8 cellular contexts compared by ENCODE assay signal in genomic region chr5:98796197-98796972, GRCh38. TPM values are rescaled to one million over a fixed set of nuclear protein-coding genes. Genes with fewer than 3 reads are reported as not detected.
DNase-seq lines count a peak whose midpoint lies in the region; ATAC-seq and TF ChIP-seq lines count a peak whose summit lies in the region.

No MANE protein-coding gene starts in this region.

- H3K4me1 Mint-ChIP-seq in activated naive CD8-positive, alpha-beta T cell treated with anti-CD3 and anti-CD28 coated beads, Interleukin-2, amount 10 ng/mL, durations not matched to agents 7 days and 5 days = no peaks in the 10 kb centered on the region

- in situ Hi-C loops in Caki2 (cut with HindIII; ENCODE audit: low pct_unique_long_range_greater_than_20kb, low sequenced_read_pairs) = no loop called here

- TF ChIP-seq CTCF in PC-3 (conservative IDR thresholded peaks at IDR 0.05; ENCODE audit: low read depth, low read length) (peak; percentile 93), right atrium auricular region (IDR thresholded peaks at IDR 0.05) (peak; percentile 69 to 82), smooth muscle cell (IDR thresholded peaks at IDR 0.05; ENCODE audit: borderline replicate concordance, insufficient read depth, poor library complexity, severe bottlenecking) (peak; percentile 80)

- peaks cover 2% of the 10 kb centered on the region for H3K36me3 Mint-ChIP-seq in activated naive CD8-positive, alpha-beta T cell treated with anti-CD3 and anti-CD28 coated beads, Interleukin-2, amount 10 ng/mL, durations not matched to agents 7 days and 5 days

- H3K4me3 Mint-ChIP-seq in activated naive CD8-positive, alpha-beta T cell treated with anti-CD3 and anti-CD28 coated beads, Interleukin-2, amount 10 ng/mL, durations not matched to agents 7 days and 5 days = no peak overlapping the region

- ATAC-seq in GM18909 (IDR thresholded peaks at IDR 0.05; ENCODE audit: poor library complexity, unreplicated experiment) = peak; percentile 89
- ATAC-seq in HG03159 (IDR thresholded peaks at IDR 0.05; ENCODE audit: unreplicated experiment) = peak; percentile 83
- ATAC-seq in PC-3 = peak; percentile 98
- peak; percentile 42 for ATAC-seq in activated naive CD8-positive, alpha-beta T cell treated with anti-CD3 and anti-CD28 coated beads, Interleukin-2, amount 10 ng/mL, durations not matched to agents 7 days and 5 days (ENCODE audit: low read depth)

- H4K20me1 ChIP-seq in PC-3 (ENCODE audit: low read length) (peaks cover 7% of the 10 kb centered on the region; the same call in 1 of the 2 replicates), smooth muscle cell (ENCODE audit: low read depth) (peaks cover 7% of the 10 kb centered on the region)

- no peaks in the 10 kb centered on the region for H3K9me2 ChIP-seq in PC-3 (replicated peaks; ENCODE audit: low read length)

- H3K4me3 ChIP-seq in PC-3 (ENCODE audit: low read length) = peak overlapping the region; percentile 16; the same call in 1 of the 2 replicates
- no peak overlapping the region for H3K4me3 ChIP-seq in right atrium auricular region
- H3K4me3 ChIP-seq in smooth muscle cell = no peak overlapping the region

- CTCF ChIA-PET in PC-3 (lab: Charles Lee) = interaction anchor here (0.5 to 1.5 kb wide), 13 partner anchors 12 to 1637 kb away, joined by 3 to 21 read pairs (median 6); partner anchors contain the start of gene RGMB

- WGBS in smooth muscle cell (ENCODE audit: low lambda C conversion rate) = 5% methylated on average over 7 of the region's 7 CpGs

- H3K9me3 Mint-ChIP-seq in activated naive CD8-positive, alpha-beta T cell treated with anti-CD3 and anti-CD28 coated beads, Interleukin-2, amount 10 ng/mL, durations not matched to agents 7 days and 5 days = no peaks in the 10 kb centered on the region

- H3K9ac ChIP-seq in PC-3 (ENCODE audit: low read length) (peak overlapping the region; percentile 8; the same call in 1 of the 2 replicates), smooth muscle cell (ENCODE audit: low read depth) (no peak overlapping the region)

- H3K27ac ChIP-seq in PC-3 (ENCODE audit: low read length) (peak overlapping the region; percentile 33), right atrium auricular region (no peak overlapping the region), smooth muscle cell (ENCODE audit: low read depth) (no peak overlapping the region)

- H3K36me3 ChIP-seq in PC-3 (ENCODE audit: low read depth, low read length) = peaks cover 7% of the 10 kb centered on the region; the same call in 1 of the 2 replicates
- peaks cover 10% of the 10 kb centered on the region for H3K36me3 ChIP-seq in right atrium auricular region
- no peaks in the 10 kb centered on the region for H3K36me3 ChIP-seq in smooth muscle cell (ENCODE audit: low read depth)

- peaks cover 12% of the 10 kb centered on the region for H3K4me1 ChIP-seq in PC-3 (ENCODE audit: insufficient read depth, low read length)
- peaks cover 0 to 6% of the 10 kb centered on the region in 2 donors for H3K4me1 ChIP-seq in right atrium auricular region
- H3K4me1 ChIP-seq in smooth muscle cell (ENCODE audit: low read depth) = no peaks in the 10 kb centered on the region

- intact Hi-C loops in PC-3 (cut with micrococcal nuclease) = loop anchor here (1.0 kb wide), 2 partner anchors 25 to 341 kb away; no protein-coding TSS in a partner anchor

- H3K79me2 ChIP-seq in PC-3 (ENCODE audit: low read length) (peaks cover 38% of the 10 kb centered on the region), smooth muscle cell (ENCODE audit: low read depth) (no peaks in the 10 kb centered on the region)

- H3F3A ChIP-seq in PC-3 (ENCODE audit: low read length, unreplicated experiment) (no peaks in the 10 kb centered on the region), smooth muscle cell (ENCODE audit: low read depth) (no peaks in the 10 kb centered on the region)

- no TSS peak for BruUV-seq in PC-3 (replicated peaks; lab: Mats Ljungman, UMichigan)

- peak overlapping the region; percentile 68 for H3K4me2 ChIP-seq in PC-3 (ENCODE audit: low read length)
- H3K4me2 ChIP-seq in smooth muscle cell = no peak overlapping the region

- POLR2A ChIA-PET in PC-3 (lab: Charles Lee; ENCODE audit: unreplicated experiment) = interaction anchor here (0.6 kb wide), 1 partner anchor 28 kb away, joined by 4 read pairs; no protein-coding TSS in a partner anchor
- POLR2A ChIA-PET in activated naive CD8-positive, alpha-beta T cell treated with anti-CD3 and anti-CD28 coated beads, Interleukin-2, amount 10 ng/mL, durations not matched to agents 7 days and 5 days (lab: Charles Lee) = no interaction called here

- no peaks in the 10 kb centered on the region for H3K9me3 ChIP-seq in PC-3 (ENCODE audit: low read length)
- H3K9me3 ChIP-seq in right atrium auricular region = no peaks in the 10 kb centered on the region
- H3K9me3 ChIP-seq in smooth muscle cell (replicated peaks; ENCODE audit: low read depth) = no peaks in the 10 kb centered on the region

- H2AFZ ChIP-seq in PC-3 (ENCODE audit: low read length) (no peak overlapping the region), smooth muscle cell (ENCODE audit: low read depth) (no peak overlapping the region)

- H3K27me3 ChIP-seq in PC-3 (ENCODE audit: low read length) (no peaks in the 10 kb centered on the region), right atrium auricular region (no peaks in the 10 kb centered on the region), smooth muscle cell (ENCODE audit: low read depth) (no peaks in the 10 kb centered on the region)

- H3K27ac Mint-ChIP-seq in activated naive CD8-positive, alpha-beta T cell treated with anti-CD3 and anti-CD28 coated beads, Interleukin-2, amount 10 ng/mL, durations not matched to agents 7 days and 5 days = no peak overlapping the region

- H3K27me3 Mint-ChIP-seq in activated naive CD8-positive, alpha-beta T cell treated with anti-CD3 and anti-CD28 coated beads, Interleukin-2, amount 10 ng/mL, durations not matched to agents 7 days and 5 days = no peaks in the 10 kb centered on the region

- peak; percentile 44 for DNase-seq in Caki2 (ENCODE audit: low read depth)
- peak; percentile 90 for DNase-seq in PC-3
- DNase-seq in activated naive CD8-positive, alpha-beta T cell treated with anti-CD3 and anti-CD28 coated beads, Interleukin-2, amount 10 ng/mL, durations not matched to agents 7 days and 5 days = no peak
- no peak for DNase-seq in right atrium auricular region (ENCODE audit: low spot score)
- no peak for DNase-seq in smooth muscle cell (lab: John Stamatoyannopoulos, UW; ENCODE audit: unreplicated experiment)
- no peak for DNase-seq in DMS79 (lab: John Stamatoyannopoulos, UW)

RNA-seq across cellular contexts. Expression of gene RGMB, which starts 22.9 kb away (rescaled TPM):
- total RNA-seq in Caki2 (2014; rRNA removed; shearing (Covaris generic); ENCODE audit: low replicate concordance) = 1.7 and 3.1 TPM in 2 replicates
- total RNA-seq in PC-3 (2014; rRNA removed) (31.1 and 37.3 TPM in 2 replicates), right atrium auricular region (10 to 100 TPM; 18.2 to 25.4 TPM), smooth muscle cell (6.2 and 11.2 TPM in 2 replicates)
- 1 to 10 TPM; 4.6 to 4.9 TPM for total RNA-seq in activated naive CD8-positive, alpha-beta T cell treated with anti-CD3 and anti-CD28 coated beads, Interleukin-2, amount 10 ng/mL, durations not matched to agents 7 days and 5 days
- 5.7 and 8.0 TPM in 2 replicates for polyA plus RNA-seq in smooth muscle cell

Comparison
In these comparisons a context has a peak if more than half of its experiments do, and no peak if none do; other contexts are left out.
1. DNase-seq: peak in Caki2 (single experiment) and PC-3 (single experiment); none in activated naive CD8-positive, alpha-beta T cell treated with anti-CD3 and anti-CD28 coated beads, Interleukin-2, amount 10 ng/mL, durations not matched to agents 7 days and 5 days (single experiment), right atrium auricular region (single experiment), smooth muscle cell (single experiment) and DMS79 (single experiment).
2. ATAC-seq: peak in every context shown above with its lines; median percentile 98 in PC-3; 89 in GM18909; 83 in HG03159; 42 in activated naive CD8-positive, alpha-beta T cell treated with anti-CD3 and anti-CD28 coated beads, Interleukin-2, amount 10 ng/mL, durations not matched to agents 7 days and 5 days.
3. Peak in every context shown above with its lines, with median percentiles within 50 percentile points of each other: CTCF ChIP-seq.